Comparison of ENCODE assay signal across 8 cellular contexts in the genomic region with DNA sequence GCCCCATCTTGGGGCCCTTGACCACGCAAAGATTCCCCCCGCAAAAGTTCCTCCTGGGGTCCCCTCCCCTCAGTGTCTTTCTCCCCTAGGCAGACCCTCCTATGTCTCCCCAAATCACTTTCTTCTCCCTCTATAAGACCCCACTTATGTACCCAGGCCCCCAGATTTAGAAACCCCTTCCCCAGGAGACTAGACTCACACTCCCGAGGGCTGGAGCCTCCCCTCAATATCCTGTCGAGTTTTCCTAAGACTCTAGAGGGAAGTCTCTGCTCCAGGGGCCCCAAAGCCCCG. TPM values are rescaled to one million over a fixed set of nuclear protein-coding genes. Genes with fewer than 3 reads are reported as not detected.
A peak's percentile ranks its signal among the peaks of the same experiment; 100 is the strongest.
DNase-seq lines count a peak whose midpoint lies in the region; ATAC-seq and TF ChIP-seq lines count a peak whose summit lies in the region.

No MANE protein-coding gene starts in this region.

- H3K23ac ChIP-seq in trophoblast cell (ENCODE audit: low read length) = no peak overlapping the region

- peaks cover 16% of the 10 kb centered on the region for H3K4me1 ChIP-seq in ES-I3 (ENCODE audit: insufficient read depth, low read length)
- peaks cover 0 to 33% (median 16%) of the 10 kb centered on the region in 4 donors for H3K4me1 ChIP-seq in Peyer's patch
- peaks cover 32 to 72% (median 35%) of the 10 kb centered on the region in 3 donors for H3K4me1 ChIP-seq in esophagus squamous epithelium
- H3K4me1 ChIP-seq in trophoblast cell (ENCODE audit: control insufficient read depth in 1 of 2, insufficient read depth in 2 of 2, low read length in 2 of 2) = peaks cover 19 to 28% of the 10 kb centered on the region in 2 experiments

- peak overlapping the region; percentile 88 for H3K4me2 ChIP-seq in trophoblast cell (ENCODE audit: low read length)

- peak overlapping the region; percentile 45 for H2BK120ac ChIP-seq in trophoblast cell (ENCODE audit: insufficient read depth, low read length, poor library complexity)

- peak overlapping the region; percentile 84 for H3K9ac ChIP-seq in ES-I3 (ENCODE audit: low read depth, low read length)
- peak overlapping the region; percentile 72 for H3K9ac ChIP-seq in trophoblast cell (ENCODE audit: low read length)

- peak overlapping the region; percentile 48 for H2BK5ac ChIP-seq in trophoblast cell (ENCODE audit: low read depth, low read length, poor library complexity)

- H3K9me3 ChIP-seq in ES-I3 (ENCODE audit: control insufficient read depth, insufficient read depth, low read length) = no peaks in the 10 kb centered on the region
- H3K9me3 ChIP-seq in Peyer's patch = no peaks in the 10 kb centered on the region
- no peaks in the 10 kb centered on the region for H3K9me3 ChIP-seq in esophagus squamous epithelium
- peaks cover 3% of the 10 kb centered on the region for H3K9me3 ChIP-seq in trophoblast cell (ENCODE audit: insufficient read depth, low read depth, low read length)

- peak overlapping the region; percentile 82 to 90 (median 86) for H3K4me3 ChIP-seq in Peyer's patch
- H3K4me3 ChIP-seq in esophagus squamous epithelium = peak overlapping the region; percentile 69 to 97 (median 92)
- peak overlapping the region; percentile 84 for H3K4me3 ChIP-seq in trophoblast cell (ENCODE audit: low read depth, low read length)

- H4K8ac ChIP-seq in trophoblast cell (ENCODE audit: low read depth, low read length) = peak overlapping the region; percentile 10

- peak overlapping the region; percentile 80 to 96 (median 86) for H3K27ac ChIP-seq in Peyer's patch
- peak overlapping the region; percentile 95 to 96 (median 96) for H3K27ac ChIP-seq in esophagus squamous epithelium
- H3K27ac ChIP-seq in trophoblast cell (ENCODE audit: low read depth, low read length) = peak overlapping the region; percentile 72

- peaks cover 38% of the 10 kb centered on the region for H3K79me1 ChIP-seq in trophoblast cell (ENCODE audit: low read length)

- intact Hi-C loops in esophagus squamous epithelium (cut with DNase I) = no loop called here

- H4K12ac ChIP-seq in trophoblast cell (ENCODE audit: low read depth, low read length) = peak overlapping the region; percentile 29

- peaks cover 28% of the 10 kb centered on the region for H3K79me2 ChIP-seq in trophoblast cell (ENCODE audit: control insufficient read depth, insufficient read depth, low read length, poor library complexity)

- H3K4ac ChIP-seq in trophoblast cell (ENCODE audit: low read depth, low read length) = peak overlapping the region; percentile 40

- H4K91ac ChIP-seq in trophoblast cell (ENCODE audit: low read depth, low read length) = peak overlapping the region; percentile 81

- TF ChIP-seq POLR2A in Peyer's patch (IDR thresholded peaks at IDR 0.05) (no peak), esophagus squamous epithelium (IDR thresholded peaks at IDR 0.05) (no peak)

- H2AK5ac ChIP-seq in trophoblast cell (ENCODE audit: low read length) = no peak overlapping the region

- peak overlapping the region; percentile 95 for H3K14ac ChIP-seq in trophoblast cell (ENCODE audit: low read length)

- WGBS in esophagus squamous epithelium, 2 donors = 4 to 5% methylated on average over 5 of the region's 5 CpGs
- no CpG with 5 or more reads among the region's 5 CpGs for WGBS in trophoblast cell (ENCODE audit: extremely low coverage, insufficient coverage, insufficient read length)

- no peak for TF ChIP-seq CTCF in Peyer's patch (IDR thresholded peaks at IDR 0.05)
- TF ChIP-seq CTCF in esophagus squamous epithelium (IDR thresholded peaks at IDR 0.05) = no peak

- H2BK12ac ChIP-seq in trophoblast cell (ENCODE audit: low read length) = no peak overlapping the region

- H3K18ac ChIP-seq in trophoblast cell (ENCODE audit: low read length) = peak overlapping the region; percentile 6

- H3K27me3 ChIP-seq in Peyer's patch (no peaks in the 10 kb centered on the region), esophagus squamous epithelium (no peaks in the 10 kb centered on the region), trophoblast cell (ENCODE audit: insufficient read depth, low read length) (no peaks in the 10 kb centered on the region)

- no peak overlapping the region for H2AFZ ChIP-seq in trophoblast cell (ENCODE audit: insufficient read depth, low read length, poor library complexity)

- H3K36me3 ChIP-seq in ES-I3 (ENCODE audit: insufficient read depth, low read length) (peaks cover 12% of the 10 kb centered on the region), Peyer's patch (peaks cover 0 to 16% (median 0%) of the 10 kb centered on the region in 3 donors), esophagus squamous epithelium (peaks cover 8 to 31% (median 15%) of the 10 kb centered on the region in 3 donors), trophoblast cell (ENCODE audit: control insufficient read depth in 1 of 2, insufficient read depth in 2 of 2, low read length in 2 of 2) (peaks cover 19 to 23% of the 10 kb centered on the region in 2 experiments)

- DNase-seq in Peyer's patch (no peak), esophagus squamous epithelium (lab: John Stamatoyannopoulos, UW) (no peak), trophoblast cell (no peak), NCI-H146 (lab: John Stamatoyannopoulos, UW) (no peak)
- DNase-seq in stimulated activated CD4-positive, alpha-beta T cell treated with anti-CD3 and anti-CD28 coated beads, Interleukin-4, amount 100 ng/mL, for 1 hour = no peak

- ATAC-seq in GM19328 (IDR thresholded peaks at IDR 0.05; ENCODE audit: unreplicated experiment) = no peak
- ATAC-seq in GM19452 (IDR thresholded peaks at IDR 0.05; ENCODE audit: unreplicated experiment) = no peak

RNA-seq across cellular contexts. Expression of gene SLC1A5, which starts 1.4 kb away (rescaled TPM):
- total RNA-seq in Peyer's patch = 10 to 100 TPM; 19.8 to 34.7 (median 31.2) TPM
- total RNA-seq in esophagus squamous epithelium = 100 to 1,000 TPM in 3 of 4 donors, 10 to 100 TPM in 1; 97.3 to 156 (median 114) TPM
- polyA plus RNA-seq in trophoblast cell (2013) = 134 and 139 TPM in 2 replicates

RNA-seq across cellular contexts. Expression of gene STRN4, which starts 40.7 kb away (rescaled TPM):
- 100 to 1,000 TPM in 3 of 4 donors, 10 to 100 TPM in 1; 80.9 to 146 (median 116) TPM for total RNA-seq in Peyer's patch
- 10 to 100 TPM; 60.1 to 86.4 (median 69.7) TPM for total RNA-seq in esophagus squamous epithelium
- 65.1 and 66.3 TPM in 2 replicates for polyA plus RNA-seq in trophoblast cell (2013)

RNA-seq across cellular contexts. Expression of gene FKRP, which starts 41.1 kb away (rescaled TPM):
- total RNA-seq in Peyer's patch = 10 to 100 TPM in 3 of 4 donors, 1 to 10 TPM in 1; 9.1 to 18.6 (median 15.3) TPM
- 10 to 100 TPM in 1 of 4 donors, 1 to 10 TPM in 3; 5.6 to 12.6 (median 9.3) TPM for total RNA-seq in esophagus squamous epithelium
- 20.5 TPM in 2 replicates for polyA plus RNA-seq in trophoblast cell (2013)
